Comparison of ENCODE assay signal across 8 cellular contexts in genomic region chr2:109128466-109129355, GRCh38. TPM values are rescaled to one million over a fixed set of nuclear protein-coding genes. Genes with fewer than 3 reads are reported as not detected.
A peak's percentile ranks its signal among the peaks of the same experiment; 100 is the strongest.
DNase-seq lines count a peak whose midpoint lies in the region; ATAC-seq and TF ChIP-seq lines count a peak whose summit lies in the region.

Gene SH3RF3 (plus strand): TSS chr2:109129205.

- H3K9me3 ChIP-seq in naive thymus-derived CD4-positive, alpha-beta T cell (ENCODE audit: control insufficient read depth in 2 of 3, low read length in 3 of 3), result no peaks in the 10 kb centered on the region
- no peaks in the 10 kb centered on the region for H3K9me3 ChIP-seq in uterus

- CTCF ChIA-PET in naive thymus-derived CD4-positive, alpha-beta T cell (lab: Charles Lee), result interaction anchor here (0.5 to 2.8 kb wide), 10 partner anchors 105 to 394 kb away, joined by 3 to 31 read pairs (median 3); partner anchors contain the start of gene EDAR

- DNase-seq in NCI-H82 (lab: John Stamatoyannopoulos, UW) (peak; percentile 49), NCI-H82 treated with DMSO at 0.1 percent for 48 hours (lab: John Stamatoyannopoulos, UW; ENCODE audit: unreplicated experiment) (no peak), fibroblast of the aortic adventitia (ENCODE audit: low read depth) (peak; percentile 63), uterus (peak; percentile 27 to 43), SHP77 treated with DMSO at 0.1 percent for 48 hours (lab: John Stamatoyannopoulos, UW) (no peak)
- DNase-seq in activated T-cell treated with anti-CD3 and anti-CD28 coated beads, Interleukin-2, amount 50 U/mL, for 4 hours, result no peak
- peak in 7 of 9 donors; percentile 30 to 59 (median 48) for DNase-seq in naive thymus-derived CD4-positive, alpha-beta T cell

- H3K4me1 ChIP-seq in naive thymus-derived CD4-positive, alpha-beta T cell (ENCODE audit: control insufficient read depth in 2 of 2, insufficient read depth in 2 of 2, low read length in 2 of 2), result peaks cover 0 to 16% of the 10 kb centered on the region in 2 donors
- H3K4me1 ChIP-seq in uterus, result no peaks in the 10 kb centered on the region

- TF ChIP-seq RAD21 in Ishikawa (IDR thresholded peaks at IDR 0.05; ENCODE audit: low read depth), result no peak

- POLR2A ChIA-PET in naive thymus-derived CD4-positive, alpha-beta T cell (lab: Charles Lee), result interaction anchor here (0.9 to 5.6 kb wide), 6 partner anchors 9 to 382 kb away, joined by 3 to 28 read pairs (median 5); partner anchors contain the start of gene EDAR

- peak within 1 kb of the TSS in 8 of 9 donors; percentile 71 to 93 (median 86) for H3K27ac Mint-ChIP-seq in naive thymus-derived CD4-positive, alpha-beta T cell

- H3K4me3 ChIP-seq in fibroblast of the aortic adventitia (ENCODE audit: low read depth, low read length) (peak within 1 kb of the TSS; percentile 86), uterus (peak within 1 kb of the TSS; percentile 25 to 59)
- peak within 1 kb of the TSS; percentile 64 for H3K4me3 ChIP-seq in naive thymus-derived CD4-positive, alpha-beta T cell (ENCODE audit: low read length)

- ATAC-seq in activated T-cell treated with anti-CD3 and anti-CD28 coated beads, Interleukin-2, amount 50 U/mL, for 4 hours, result peak; percentile 48 to 53
- ATAC-seq in naive thymus-derived CD4-positive, alpha-beta T cell, result peak; percentile 47

- TF ChIP-seq CTCF in fibroblast of the aortic adventitia (IDR thresholded peaks at IDR 0.05; ENCODE audit: insufficient read depth, low read length) (no peak), uterus (IDR thresholded peaks at IDR 0.05) (no peak)

- H3K4me3 Mint-ChIP-seq in activated T-cell treated with anti-CD3 and anti-CD28 coated beads, Interleukin-2, amount 50 U/mL, for 4 hours, result peak within 1 kb of the TSS; percentile 87
- H3K4me3 Mint-ChIP-seq in naive thymus-derived CD4-positive, alpha-beta T cell, result peak within 1 kb of the TSS; percentile 86 to 100 (median 94)

- peaks cover 42% of the 10 kb centered on the region for H3K27me3 Mint-ChIP-seq in activated T-cell treated with anti-CD3 and anti-CD28 coated beads, Interleukin-2, amount 50 U/mL, for 4 hours (ENCODE audit: low read depth)
- peaks cover 0 to 55% (median 0%) of the 10 kb centered on the region in 5 donors for H3K27me3 Mint-ChIP-seq in naive thymus-derived CD4-positive, alpha-beta T cell

- H3K36me3 ChIP-seq in naive thymus-derived CD4-positive, alpha-beta T cell (ENCODE audit: control insufficient read depth in 2 of 3, insufficient read depth in 3 of 3, low read length in 3 of 3), result no peaks in the 10 kb centered on the region
- no peaks in the 10 kb centered on the region for H3K36me3 ChIP-seq in uterus

- H3K27ac ChIP-seq in naive thymus-derived CD4-positive, alpha-beta T cell (ENCODE audit: low read depth, low read length), result peak within 1 kb of the TSS; percentile 67
- H3K27ac ChIP-seq in uterus, result peak within 1 kb of the TSS; percentile 54 to 69

- no peaks in the 10 kb centered on the region for H3K9me3 Mint-ChIP-seq in activated T-cell treated with anti-CD3 and anti-CD28 coated beads, Interleukin-2, amount 50 U/mL, for 4 hours
- no peaks in the 10 kb centered on the region for H3K9me3 Mint-ChIP-seq in naive thymus-derived CD4-positive, alpha-beta T cell

- H3K36me3 Mint-ChIP-seq in activated T-cell treated with anti-CD3 and anti-CD28 coated beads, Interleukin-2, amount 50 U/mL, for 4 hours (ENCODE audit: insufficient read depth), result no peaks in the 10 kb centered on the region
- no peaks in the 10 kb centered on the region for H3K36me3 Mint-ChIP-seq in naive thymus-derived CD4-positive, alpha-beta T cell

- intact Hi-C loops in naive thymus-derived CD4-positive, alpha-beta T cell (cut with micrococcal nuclease), result loop anchor here (1.0 to 5.0 kb wide), 15 partner anchors 16 to 418 kb away; partner anchors contain the start of genes CCDC138 (in 1 of the 2) and EDAR (in 1 of the 2)
- intact Hi-C loops in uterus (cut with DNase I; ENCODE audit: low total_unique reads), result loop anchor here (5.0 to 10.0 kb wide), 2 partner anchors 266 to 384 kb away; no protein-coding TSS in a partner anchor

- no peak for TF ChIP-seq EP300 in Ishikawa (IDR thresholded peaks at IDR 0.05; ENCODE audit: borderline replicate concordance)

- no peaks in the 10 kb centered on the region for H3K27me3 ChIP-seq in naive thymus-derived CD4-positive, alpha-beta T cell (ENCODE audit: control insufficient read depth in 2 of 2, insufficient read depth in 2 of 2, low read length in 2 of 2)
- no peaks in the 10 kb centered on the region for H3K27me3 ChIP-seq in uterus

- H3K4me1 Mint-ChIP-seq in activated T-cell treated with anti-CD3 and anti-CD28 coated beads, Interleukin-2, amount 50 U/mL, for 4 hours (ENCODE audit: low read depth), result peaks cover 17% of the 10 kb centered on the region
- H3K4me1 Mint-ChIP-seq in naive thymus-derived CD4-positive, alpha-beta T cell, result peaks cover 24 to 69% (median 62%) of the 10 kb centered on the region in 7 donors

- peak in 1 of 2 donors; percentile 2 for TF ChIP-seq POLR2A in uterus (IDR thresholded peaks at IDR 0.05)

TF ChIP-seq in Ishikawa, 13 proteins besides CTCF, POLR2A, EP300 and RAD21:
- no peak for TF ChIP-seq TEAD4 (IDR thresholded peaks at IDR 0.05)
- no peak for TF ChIP-seq TCF12 (IDR thresholded peaks at IDR 0.05; ENCODE audit: low read depth)
- TF ChIP-seq MAX (IDR thresholded peaks at IDR 0.05), result peak; percentile 76

RNA-seq across cellular contexts. Expression of gene SH3RF3, which starts in this region (rescaled TPM):
- under 1 TPM; 0.33 to 0.98 (median 0.89) TPM for total RNA-seq in activated T-cell treated with anti-CD3 and anti-CD28 coated beads, Interleukin-2, amount 50 U/mL, for 4 hours
- 2.1 and 8.4 TPM in 2 replicates for total RNA-seq in fibroblast of the aortic adventitia (ENCODE audit: low replicate concordance)
- 10 to 100 TPM in 2 of 5 experiments, 1 to 10 TPM in 2, under 1 TPM in 1; 0.19 to 11.5 (median 6.1) TPM for total RNA-seq in naive thymus-derived CD4-positive, alpha-beta T cell
- 1 to 10 TPM; 1.3 to 3.5 TPM for polyA plus RNA-seq in naive thymus-derived CD4-positive, alpha-beta T cell
- 10 to 100 TPM in 1 of 4 donors, 1 to 10 TPM in 2, not detected in 1; 5.1 to 10.2 (median 8.7) TPM for total RNA-seq in uterus

Comparison
In these comparisons a context has a peak if more than half of its experiments do, and no peak if none do; other contexts are left out.
1. DNase-seq: peak in NCI-H82 (single experiment), fibroblast of the aortic adventitia (single experiment), naive thymus-derived CD4-positive, alpha-beta T cell (7 of 9) and uterus (2 of 2); none in NCI-H82 treated with DMSO at 0.1 percent for 48 hours (single experiment), activated T-cell treated with anti-CD3 and anti-CD28 coated beads, Interleukin-2, amount 50 U/mL, for 4 hours (single experiment) and SHP77 treated with DMSO at 0.1 percent for 48 hours (single experiment).
2. Peak in ATAC-seq in activated T-cell treated with anti-CD3 and anti-CD28 coated beads, Interleukin-2, amount 50 U/mL, for 4 hours; RNA of the gene not detected or under 1 TPM.
3. Peak in every context shown above with its lines, with median percentiles within 50 percentile points of each other: H3K4me3 ChIP-seq.